38 cellular contexts compared by ENCODE assay signal in genomic region chr12:110333201-110333600, GRCh38.
"Had no signal": no experiment of that assay in that cellular context is flagged by ENCODE, and none has a peak within 500 bp of the region (broad histone marks: within the 10 kb centered on the region; RNA-seq: fewer than 3 reads in every experiment).

No MANE protein-coding gene starts in this region.

- H3K27me3 ChIP-seq: adrenal gland, body of pancreas, brain microvascular endothelial cell, breast epithelium had no signal

- H3K27me3 Mint-ChIP-seq: activated B cell treated with CpG ODN at 0.5 μM for 24 hours; activated CD4-positive, alpha-beta memory T cell treated with anti-CD3 and anti-CD28 coated beads for 36 hours; activated CD4-positive, alpha-beta T cell treated with anti-CD3 and anti-CD28 coated beads, Interleukin-2, amount 10 ng/mL, durations not matched to agents 24 days and 14 days; activated CD8-positive, alpha-beta T cell treated with anti-CD3 and anti-CD28 coated beads for 36 hours; activated naive CD8-positive, alpha-beta T cell treated with anti-CD3 and anti-CD28 coated beads, Interleukin-2, amount 10 ng/mL, durations not matched to agents 7 days and 5 days; activated T-cell treated with anti-CD3 and anti-CD28 coated beads, Interleukin-2, amount 50 U/mL, for 24 hours; activated T-helper 17 cell treated with anti-CD3 and anti-CD28 coated beads, Interleukin-2, amount 50 U/mL, for 72 hours; central memory CD8-positive, alpha-beta T cell had no signal

- H3K27ac Mint-ChIP-seq: activated B cell treated with CpG ODN at 0.5 μM for 24 hours; activated CD4-positive, alpha-beta memory T cell treated with anti-CD3 and anti-CD28 coated beads for 36 hours; activated CD4-positive, alpha-beta T cell treated with anti-CD3 and anti-CD28 coated beads, Interleukin-2, amount 10 ng/mL, durations not matched to agents 24 days and 14 days; activated naive CD4-positive, alpha-beta T cell treated with anti-CD3 and anti-CD28 coated beads for 36 hours; activated naive CD8-positive, alpha-beta T cell treated with anti-CD3 and anti-CD28 coated beads, Interleukin-2, amount 10 ng/mL, durations not matched to agents 7 days and 5 days; activated T-cell treated with anti-CD3 and anti-CD28 coated beads, Interleukin-2, amount 50 U/mL, for 24 hours; activated T-helper 1 cell treated with anti-CD3 and anti-CD28 coated beads, Interleukin-12 subunit alpha, Interleukin-12 subunit beta, Interleukin-2, Interleukin-4 antibody, amounts not matched to agents 30 ng/mL and 10 ng/mL and 1 ng/mL, durations not matched to agents 14 hours and 24 hours and 36 hours; activated T-helper 17 cell treated with anti-CD3 and anti-CD28 coated beads, Interleukin-2, amount 50 U/mL, for 72 hours; T-helper 1 cell treated with Interleukin-12 subunit alpha and Interleukin-12 subunit beta and Interleukin-4 antibody, amounts not matched to agents 30 μg/mL and 1 μg/mL, for 36 hours; T-helper 2 cell treated with Interferon-gamma antibody and Interleukin-4, amounts not matched to agents 5 μg/mL and 100 μg/mL, for 36 hours had no signal

- H3K9me3 ChIP-seq: adrenal gland, body of pancreas, breast epithelium had no signal

- ATAC-seq: activated CD8-positive, alpha-beta T cell treated with anti-CD3 and anti-CD28 coated beads for 36 hours; activated naive CD4-positive, alpha-beta T cell treated with anti-CD3 and anti-CD28 coated beads, Interleukin-2, amount 50 U/mL, for 72 hours; activated T-helper 17 cell treated with anti-CD3 and anti-CD28 coated beads, Interleukin-2, amount 50 U/mL, for 72 hours; body of pancreas had no signal

- H3K4me1 ChIP-seq: body of pancreas, breast epithelium had no signal

- FAIRE-seq: astrocyte, TTC549 had no signal

- DNase-seq: activated B cell treated with CpG ODN at 0.5 μM for 24 hours; activated CD4-positive, alpha-beta memory T cell treated with anti-CD3 and anti-CD28 coated beads for 36 hours; activated CD4-positive, alpha-beta T cell treated with anti-CD3 and anti-CD28 coated beads for 4 hours; activated CD4-positive, alpha-beta T cell treated with anti-CD3 and anti-CD28 coated beads, Interleukin-2, amount 10 ng/mL, durations not matched to agents 24 days and 14 days; activated CD4-positive, alpha-beta T cell treated with anti-CD3 and anti-CD28 coated beads, Interleukin-2, amount 50 U/mL, for 1 hour; activated CD4-positive, alpha-beta T cell treated with anti-CD3 and anti-CD28 coated beads, Interleukin-2, amount 50 U/mL, for 4 hours; activated CD4-positive, CD25-positive, alpha-beta regulatory T cell treated with anti-CD3 and anti-CD28 coated beads, Interleukin-2, amount 50 U/mL, for 72 hours; activated CD8-positive, alpha-beta memory T cell treated with anti-CD3 and anti-CD28 coated beads, Interleukin-2, amount 50 U/mL, for 4 hours; activated CD8-positive, alpha-beta T cell treated with anti-CD3 and anti-CD28 coated beads for 36 hours; activated effector memory CD4-positive, alpha-beta T cell treated with anti-CD3 and anti-CD28 coated beads, Interleukin-2, amount 50 U/mL, for 16 hours; activated gamma-delta T cell treated with Interleukin-2 at 50 U/mL for 16 hours; activated naive CD4-positive, alpha-beta T cell; activated naive CD4-positive, alpha-beta T cell treated with anti-CD3 and anti-CD28 coated beads for 36 hours; activated naive CD4-positive, alpha-beta T cell treated with anti-CD3 and anti-CD28 coated beads, Interleukin-2, amount 50 U/mL, for 16 hours; activated naive CD8-positive, alpha-beta T cell treated with anti-CD3 and anti-CD28 coated beads, Interleukin-2, amount 10 ng/mL, durations not matched to agents 7 days and 5 days; activated T-cell treated with anti-CD3 and anti-CD28 coated beads, Interleukin-2, amount 50 U/mL, for 24 hours; activated T-cell treated with anti-CD3 and anti-CD28 coated beads, Interleukin-2, amount 50 U/mL, for 48 hours; adrenal gland; amniotic stem cell; aorta; body of pancreas; brain microvascular endothelial cell; caudate nucleus; cerebellar nuclear complex; SW 1271; T-helper 1 cell; T-helper 2 cell; T-helper 9 cell had no signal

- H3K4me3 ChIP-seq: adrenal gland, body of pancreas, breast epithelium had no signal

- H3K4me1 Mint-ChIP-seq: central memory CD8-positive, alpha-beta T cell had no signal

- H3K27ac ChIP-seq: adrenal gland, body of pancreas, brain microvascular endothelial cell, breast epithelium, VCaP had no signal

- H3K4me3 Mint-ChIP-seq: activated B cell treated with CpG ODN at 0.5 μM for 24 hours; activated CD4-positive, alpha-beta memory T cell treated with anti-CD3 and anti-CD28 coated beads for 36 hours; activated CD4-positive, alpha-beta T cell treated with anti-CD3 and anti-CD28 coated beads, Interleukin-2, amount 10 ng/mL, durations not matched to agents 24 days and 14 days; activated CD8-positive, alpha-beta T cell treated with anti-CD3 and anti-CD28 coated beads for 36 hours; activated naive CD4-positive, alpha-beta T cell treated with anti-CD3 and anti-CD28 coated beads for 36 hours; activated naive CD8-positive, alpha-beta T cell treated with anti-CD3 and anti-CD28 coated beads, Interleukin-2, amount 10 ng/mL, durations not matched to agents 7 days and 5 days; activated T-cell treated with anti-CD3 and anti-CD28 coated beads, Interleukin-2, amount 50 U/mL, for 24 hours; activated T-helper 1 cell treated with anti-CD3 and anti-CD28 coated beads, Interleukin-12 subunit alpha, Interleukin-12 subunit beta, Interleukin-2, Interleukin-4 antibody, amounts not matched to agents 30 ng/mL and 10 ng/mL and 1 ng/mL, durations not matched to agents 14 hours and 24 hours and 36 hours; activated T-helper 17 cell treated with anti-CD3 and anti-CD28 coated beads, Interleukin-2, amount 50 U/mL, for 72 hours; central memory CD8-positive, alpha-beta T cell; T-helper 1 cell treated with Interleukin-12 subunit alpha and Interleukin-12 subunit beta and Interleukin-4 antibody, amounts not matched to agents 30 μg/mL and 1 μg/mL, for 36 hours; T-helper 2 cell treated with Interferon-gamma antibody and Interleukin-4, amounts not matched to agents 5 μg/mL and 100 μg/mL, for 36 hours had no signal

- H3K9me3 Mint-ChIP-seq: activated B cell treated with CpG ODN at 0.5 μM for 24 hours; activated CD4-positive, alpha-beta memory T cell treated with anti-CD3 and anti-CD28 coated beads for 36 hours; activated CD4-positive, alpha-beta T cell treated with anti-CD3 and anti-CD28 coated beads, Interleukin-2, amount 10 ng/mL, durations not matched to agents 24 days and 14 days; activated CD8-positive, alpha-beta T cell treated with anti-CD3 and anti-CD28 coated beads for 36 hours; activated naive CD4-positive, alpha-beta T cell treated with anti-CD3 and anti-CD28 coated beads for 36 hours; activated naive CD4-positive, alpha-beta T cell treated with anti-CD3 and anti-CD28 coated beads, Interleukin-2, amount 50 U/mL, for 72 hours; activated naive CD8-positive, alpha-beta T cell treated with anti-CD3 and anti-CD28 coated beads, Interleukin-2, amount 10 ng/mL, durations not matched to agents 7 days and 5 days; activated T-cell treated with anti-CD3 and anti-CD28 coated beads, Interleukin-2, amount 50 U/mL, for 24 hours; activated T-helper 1 cell treated with anti-CD3 and anti-CD28 coated beads, Interleukin-12 subunit alpha, Interleukin-12 subunit beta, Interleukin-2, Interleukin-4 antibody, amounts not matched to agents 30 ng/mL and 10 ng/mL and 1 ng/mL, durations not matched to agents 14 hours and 24 hours and 36 hours; activated T-helper 17 cell treated with anti-CD3 and anti-CD28 coated beads, Interleukin-2, amount 50 U/mL, for 72 hours; central memory CD8-positive, alpha-beta T cell; T-helper 1 cell treated with Interleukin-12 subunit alpha and Interleukin-12 subunit beta and Interleukin-4 antibody, amounts not matched to agents 30 μg/mL and 1 μg/mL, for 36 hours; T-helper 2 cell treated with Interferon-gamma antibody and Interleukin-4, amounts not matched to agents 5 μg/mL and 100 μg/mL, for 36 hours had no signal
